8 cellular contexts compared by ENCODE assay signal in genomic region chr2:37670378-37671012, GRCh38. TPM values are rescaled to one million over a fixed set of nuclear protein-coding genes. Genes with fewer than 3 reads are reported as not detected.
DNase-seq lines count a peak whose midpoint lies in the region; ATAC-seq, FAIRE-seq and TF ChIP-seq lines count a peak whose summit lies in the region.

No MANE protein-coding gene starts in this region.

- TF ChIP-seq RAD21 in A549 (conservative IDR thresholded peaks at IDR 0.05 in 1 of 2, IDR thresholded peaks at IDR 0.05 in 1 of 2) = no peak

- 11% methylated on average over 12 of the region's 12 CpGs for WGBS in A549 (ENCODE audit: missing lambda C conversion rate)

- FAIRE-seq in A549 (lab: Jason Lieb, UNC) = no peak

- no peak for TF ChIP-seq EP300 in A549 (IDR thresholded peaks at IDR 0.05)

- peak overlapping the region; percentile 92 to 98 for H3K27ac ChIP-seq in A549

- TF ChIP-seq CTCF in A549 (IDR thresholded peaks at IDR 0.05) = no peak
- no peak for TF ChIP-seq CTCF in choroid plexus epithelial cell (conservative IDR thresholded peaks at IDR 0.05; ENCODE audit: low read depth, low read length)

- POLR2A ChIA-PET in A549 (lab: Yijun Ruan, JAX) = interaction anchor here (0.6 to 1.2 kb wide), 10 partner anchors 18 to 593 kb away, joined by 3 to 6 read pairs (median 3); no protein-coding TSS in a partner anchor

- TF ChIP-seq POLR2A in A549 (IDR thresholded peaks at IDR 0.05; ENCODE audit: low read length) = no peak

- no peak for ATAC-seq in A549
- ATAC-seq in HG02623 (IDR thresholded peaks at IDR 0.05; ENCODE audit: unreplicated experiment) = no peak
- no peak for ATAC-seq in GM21825 (IDR thresholded peaks at IDR 0.05; ENCODE audit: unreplicated experiment)

- H3K4me1 ChIP-seq in A549 (peaks cover 51% of the 10 kb centered on the region), mononuclear cell (ENCODE audit: insufficient read depth, low read length) (peaks cover 76% of the 10 kb centered on the region)

- CTCF ChIA-PET in A549 (lab: Yijun Ruan, JAX) = interaction anchor here (1.0 to 4.2 kb wide), 7 partner anchors 12 to 273 kb away, joined by 3 to 34 read pairs (median 7); no protein-coding TSS in a partner anchor

- H3K27me3 ChIP-seq in mononuclear cell (ENCODE audit: insufficient read depth, low read length) = no peaks in the 10 kb centered on the region

- H3K4me3 ChIP-seq in A549 = peak overlapping the region; percentile 75
- H3K4me3 ChIP-seq in Jurkat, Clone E6-1 (ENCODE audit: low read length) = peak overlapping the region; percentile 64
- H3K4me3 ChIP-seq in choroid plexus epithelial cell (ENCODE audit: low read depth, low read length) = peak overlapping the region; percentile 72
- H3K4me3 ChIP-seq in mononuclear cell (ENCODE audit: low read length) = peak overlapping the region; percentile 82

- H3K9me3 ChIP-seq in A549 (no peaks in the 10 kb centered on the region), mononuclear cell (ENCODE audit: low read depth, low read length) (no peaks in the 10 kb centered on the region)

- peak overlapping the region; percentile 78 for H3K4me2 ChIP-seq in A549

- DNase-seq in A549 (ENCODE audit: low read depth in 1 of 2, low spot score in 1 of 2) (no peak), choroid plexus epithelial cell (ENCODE audit: low read depth) (peak; percentile 57), NCI-H345 treated with DMSO at 0.1 percent for 48 hours (lab: John Stamatoyannopoulos, UW; ENCODE audit: unreplicated experiment) (no peak), DMS 273 (lab: John Stamatoyannopoulos, UW; ENCODE audit: unreplicated experiment) (no peak)
- DNase-seq in Jurkat, Clone E6-1 (ENCODE audit: low read depth, low spot score) = no peak

TF ChIP-seq in A549, 52 proteins besides CTCF, POLR2A, EP300 and RAD21:
- TF ChIP-seq RNF2 (IDR thresholded peaks at IDR 0.05; ENCODE audit: borderline replicate concordance, low read depth) = 0 out of 2 replicates have a peak, but pooled peaks have one; percentile 9
- no peak for TF ChIP-seq NR3C1 (IDR thresholded peaks at IDR 0.05)
TF ChIP-seq in A549: peak in this region for 1.

RNA-seq across cellular contexts. Expression of gene CDC42EP3, which starts 0.9 kb away (rescaled TPM):
- polyA plus RNA-seq in A549 (2011; rRNA removed) = 39.1 and 41.1 TPM in 2 replicates
- 22.2 and 27.3 TPM in 2 replicates for polyA plus RNA-seq in A549 (2012; cell fraction: cytosol; rRNA removed)
- 16.9 and 21.6 TPM in 2 replicates for polyA plus RNA-seq in A549 (2012; cell fraction: nucleus; rRNA removed)
- 23.8 to 29.5 TPM (median 23.8 TPM) in 3 replicates for polyA plus RNA-seq in A549 (2017; fragmentation: RNase III; extraction: RNeasy Plus Mini Kit Qiagen cat#74134 plus additional on column Dnase treatment)
- polyA minus RNA-seq in A549 (2011; rRNA and poly(A)+ RNA removed) = 39.1 and 46.5 TPM in 2 replicates
- 6.7 TPM for polyA plus RNA-seq in Jurkat, Clone E6-1 (2012; ENCODE audit: insufficient read depth, insufficient read length)
- total RNA-seq in mononuclear cell = 79.9 TPM
